30 cellular contexts compared by ENCODE assay signal in the genomic region with DNA sequence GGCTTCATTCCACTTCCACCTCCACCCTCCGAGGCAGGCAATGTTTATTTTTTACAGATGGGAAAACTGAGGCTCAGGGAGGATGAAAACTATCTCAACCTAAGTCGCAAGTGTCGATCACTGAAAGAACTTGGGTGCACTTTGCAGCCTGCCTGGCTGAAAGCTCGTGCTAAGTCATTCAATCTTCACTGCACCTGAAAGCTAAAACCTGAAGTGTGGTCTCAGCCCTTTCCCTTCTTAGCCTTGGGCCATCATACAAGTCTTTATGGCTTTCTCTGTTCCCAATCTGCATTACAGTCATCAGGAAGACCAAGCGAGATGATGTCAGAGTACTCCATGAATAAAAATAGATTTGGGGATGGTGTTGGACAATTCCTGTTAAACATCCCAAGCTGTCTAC. TPM values are rescaled to one million over a fixed set of nuclear protein-coding genes. Genes with fewer than 3 reads are reported as not detected.
DNase-seq lines count a peak whose midpoint lies in the region; ATAC-seq and TF ChIP-seq lines count a peak whose summit lies in the region.
"Had no signal": no experiment of that assay in that cellular context is flagged by ENCODE, and none has a peak within 500 bp of the region (broad histone marks: within the 10 kb centered on the region; RNA-seq: fewer than 3 reads in every experiment).

No MANE protein-coding gene starts in this region.

- H3K79me2 ChIP-seq in SK-N-SH (ENCODE audit: insufficient read depth), result no peaks in the 10 kb centered on the region

- no peaks in the 10 kb centered on the region for H3K36me3 ChIP-seq in SK-N-SH (replicated peaks in 1 of 2; ENCODE audit: control insufficient read depth in 1 of 2, insufficient read depth in 2 of 2, low read length in 1 of 2)
- H3K36me3 ChIP-seq: adrenal gland, breast epithelium, heart right ventricle, MG63, upper lobe of right lung had no signal

- H3K27me3 Mint-ChIP-seq in T-helper 2 cell treated with Interferon-gamma antibody and Interleukin-4, amounts not matched to agents 5 μg/mL and 100 μg/mL, for 36 hours (ENCODE audit: low read depth), result peaks cover 2% of the 10 kb centered on the region
- no peaks in the 10 kb centered on the region for H3K27me3 Mint-ChIP-seq in CD4-positive, alpha-beta T cell
- no peaks in the 10 kb centered on the region for H3K27me3 Mint-ChIP-seq in activated CD4-positive, alpha-beta memory T cell treated with anti-CD3 and anti-CD28 coated beads for 36 hours
- H3K27me3 Mint-ChIP-seq in effector memory CD8-positive, alpha-beta T cell, result no peaks in the 10 kb centered on the region

- H3K4me2 ChIP-seq in SK-N-SH, result no peak overlapping the region
- H3K4me2 ChIP-seq: GM23338 had no signal

- no peak for TF ChIP-seq RAD21 in SK-N-SH (IDR thresholded peaks at IDR 0.05; ENCODE audit: low read length)

- H3F3A ChIP-seq in SK-N-SH (replicated peaks; ENCODE audit: insufficient read depth), result no peaks in the 10 kb centered on the region

- no peak overlapping the region for H2AFZ ChIP-seq in SK-N-SH (ENCODE audit: low read depth)
- H2AFZ ChIP-seq: GM23338 had no signal

- peak overlapping the region; percentile 69 for H3K27ac ChIP-seq in CD4-positive, alpha-beta T cell (ENCODE audit: low read depth, low read length)
- H3K27ac ChIP-seq in SK-N-SH (ENCODE audit: low read depth in 2 of 2, low read length in 1 of 2), result no peak overlapping the region
- H3K27ac ChIP-seq: breast epithelium had no signal

- peak overlapping the region; percentile 99 for H3K27ac Mint-ChIP-seq in T-helper 2 cell treated with Interferon-gamma antibody and Interleukin-4, amounts not matched to agents 5 μg/mL and 100 μg/mL, for 36 hours
- H3K27ac Mint-ChIP-seq in CD4-positive, alpha-beta T cell, result peak overlapping the region; percentile 95
- peak overlapping the region; percentile 97 for H3K27ac Mint-ChIP-seq in activated CD4-positive, alpha-beta memory T cell treated with anti-CD3 and anti-CD28 coated beads for 36 hours
- H3K27ac Mint-ChIP-seq in effector memory CD8-positive, alpha-beta T cell, result peak overlapping the region; percentile 90 to 95
- H3K27ac Mint-ChIP-seq: GM23338, memory B cell had no signal

- H3K9me3 Mint-ChIP-seq in T-helper 2 cell treated with Interferon-gamma antibody and Interleukin-4, amounts not matched to agents 5 μg/mL and 100 μg/mL, for 36 hours, result no peaks in the 10 kb centered on the region
- no peaks in the 10 kb centered on the region for H3K9me3 Mint-ChIP-seq in CD4-positive, alpha-beta T cell
- H3K9me3 Mint-ChIP-seq in activated CD4-positive, alpha-beta memory T cell treated with anti-CD3 and anti-CD28 coated beads for 36 hours, result no peaks in the 10 kb centered on the region
- no peaks in the 10 kb centered on the region for H3K9me3 Mint-ChIP-seq in effector memory CD8-positive, alpha-beta T cell
- H3K9me3 Mint-ChIP-seq: GM23338, memory B cell had no signal

- H3K9me2 ChIP-seq in SK-N-SH, result no peaks in the 10 kb centered on the region

- WGBS in SK-N-SH (ENCODE audit: low lambda C conversion rate), result 38% methylated on average over 5 of the region's 5 CpGs

- H3K27me3 ChIP-seq in CD4-positive, alpha-beta T cell (ENCODE audit: control insufficient read depth, insufficient read depth, low read length), result no peaks in the 10 kb centered on the region
- H3K27me3 ChIP-seq in SK-N-SH (ENCODE audit: insufficient read depth), result peaks cover 45% of the 10 kb centered on the region
- H3K27me3 ChIP-seq: adrenal gland, breast epithelium, MG63, upper lobe of right lung had no signal

- H3K4me1 ChIP-seq in SK-N-SH (ENCODE audit: control insufficient read depth in 1 of 2, insufficient read depth in 2 of 2, low read depth in 1 of 2, low read length in 1 of 2), result no peaks in the 10 kb centered on the region
- H3K4me1 ChIP-seq: breast epithelium, upper lobe of right lung had no signal

- no peak overlapping the region for H3K9ac ChIP-seq in SK-N-SH

- H3K36me3 Mint-ChIP-seq in T-helper 2 cell treated with Interferon-gamma antibody and Interleukin-4, amounts not matched to agents 5 μg/mL and 100 μg/mL, for 36 hours (ENCODE audit: low read depth), result peaks cover 24% of the 10 kb centered on the region
- H3K36me3 Mint-ChIP-seq in CD4-positive, alpha-beta T cell (ENCODE audit: low read depth), result peaks cover 35% of the 10 kb centered on the region
- H3K36me3 Mint-ChIP-seq in activated CD4-positive, alpha-beta memory T cell treated with anti-CD3 and anti-CD28 coated beads for 36 hours, result peaks cover 23% of the 10 kb centered on the region
- peaks cover 11% of the 10 kb centered on the region for H3K36me3 Mint-ChIP-seq in effector memory CD8-positive, alpha-beta T cell (ENCODE audit: insufficient read depth)
- H3K36me3 Mint-ChIP-seq: memory B cell had no signal

- no peak for TF ChIP-seq CTCF in CD4-positive, alpha-beta T cell (IDR thresholded peaks at IDR 0.05)
- no peak for TF ChIP-seq CTCF in SK-N-SH (IDR thresholded peaks at IDR 0.05)

- no peak for ATAC-seq in CD4-positive, alpha-beta T cell (ENCODE audit: poor library complexity)
- ATAC-seq in effector memory CD8-positive, alpha-beta T cell (replicated peaks), result no peak
- ATAC-seq: GM23338, left cardiac atrium, Panc1, upper lobe of right lung had no signal

- no peak overlapping the region for H3K4me3 ChIP-seq in SK-N-SH (ENCODE audit: low read depth in 2 of 2, low read length in 1 of 2)
- H3K4me3 ChIP-seq: adrenal gland, breast epithelium, GM23338, MG63 had no signal

- peaks cover 25% of the 10 kb centered on the region for H3K4me1 Mint-ChIP-seq in T-helper 2 cell treated with Interferon-gamma antibody and Interleukin-4, amounts not matched to agents 5 μg/mL and 100 μg/mL, for 36 hours (ENCODE audit: low read depth)
- peaks cover 55% of the 10 kb centered on the region for H3K4me1 Mint-ChIP-seq in CD4-positive, alpha-beta T cell (ENCODE audit: low read depth)
- H3K4me1 Mint-ChIP-seq in activated CD4-positive, alpha-beta memory T cell treated with anti-CD3 and anti-CD28 coated beads for 36 hours (ENCODE audit: low read depth), result peaks cover 35% of the 10 kb centered on the region
- H3K4me1 Mint-ChIP-seq in effector memory CD8-positive, alpha-beta T cell (ENCODE audit: low read depth in 2 of 2), result peaks cover 23 to 42% of the 10 kb centered on the region in 2 donors
- H3K4me1 Mint-ChIP-seq: GM23338 had no signal

- peak overlapping the region; percentile 99 for H3K4me3 Mint-ChIP-seq in T-helper 2 cell treated with Interferon-gamma antibody and Interleukin-4, amounts not matched to agents 5 μg/mL and 100 μg/mL, for 36 hours
- H3K4me3 Mint-ChIP-seq in CD4-positive, alpha-beta T cell, result peak overlapping the region; percentile 97
- H3K4me3 Mint-ChIP-seq in activated CD4-positive, alpha-beta memory T cell treated with anti-CD3 and anti-CD28 coated beads for 36 hours, result peak overlapping the region; percentile 94
- H3K4me3 Mint-ChIP-seq in effector memory CD8-positive, alpha-beta T cell, result peak overlapping the region; percentile 91 to 94
- H3K4me3 Mint-ChIP-seq: GM23338, memory B cell had no signal

- no peaks in the 10 kb centered on the region for H3K9me3 ChIP-seq in CD4-positive, alpha-beta T cell (ENCODE audit: control insufficient read depth, low read length)
- H3K9me3 ChIP-seq in SK-N-SH, result no peaks in the 10 kb centered on the region
- H3K9me3 ChIP-seq: adrenal gland, breast epithelium, heart right ventricle, MG63, upper lobe of right lung had no signal

- no peaks in the 10 kb centered on the region for H4K20me1 ChIP-seq in SK-N-SH (ENCODE audit: insufficient read depth)

- DNase-seq in T-helper 2 cell treated with Interferon-gamma antibody and Interleukin-4, amounts not matched to agents 5 μg/mL and 100 μg/mL, for 36 hours (ENCODE audit: low spot score), result no peak
- no peak for DNase-seq in T-helper 2 cell
- DNase-seq in CD4-positive, alpha-beta T cell, result no peak
- DNase-seq in activated CD4-positive, alpha-beta memory T cell treated with anti-CD3 and anti-CD28 coated beads for 36 hours, result no peak
- no peak for DNase-seq in effector memory CD8-positive, alpha-beta T cell
- no peak for DNase-seq in NCI-H1417 treated with DMSO at 0.1 percent for 48 hours (lab: John Stamatoyannopoulos, UW)
- no peak for DNase-seq in SK-N-SH
- no peak for DNase-seq in iPS-NIHi7 (ENCODE audit: extremely low spot score)
- DNase-seq: 8988T; activated CD4-positive, alpha-beta T cell treated with anti-CD3 and anti-CD28 coated beads, Interleukin-2, amount 50 U/mL, for 1 hour; adrenal gland; AML-193; COR-L47; DMS79 treated with DMSO at 0.1 percent for 48 hours; effector memory CD4-positive, alpha-beta T cell; foreskin fibroblast; heart right ventricle; left cardiac atrium; MG63; NCI-H1417; NCI-H2081 treated with DMSO at 0.1 percent for 48 hours; occipital lobe; SIG-M5; upper lobe of right lung had no signal

- intact Hi-C loops in CD4-positive, alpha-beta T cell (cut with DNase I, micrococcal nuclease), result no loop called here
- intact Hi-C loops in activated CD4-positive, alpha-beta memory T cell treated with anti-CD3 and anti-CD28 coated beads for 36 hours (cut with micrococcal nuclease), result no loop called here

- POLR2A ChIA-PET in CD4-positive, alpha-beta T cell (lab: Charles Lee), result interaction anchor here (1.1 to 5.3 kb wide), 5 partner anchors 11 to 344 kb away, joined by 3 to 86 read pairs (median 5); partner anchors contain the start of gene ATP6V1G1
- POLR2A ChIA-PET in activated CD4-positive, alpha-beta memory T cell treated with anti-CD3 and anti-CD28 coated beads for 36 hours (lab: Charles Lee), result interaction anchor here (0.7 to 5.2 kb wide), 5 partner anchors 11 to 75 kb away, joined by 3 to 78 read pairs (median 3); no protein-coding TSS in a partner anchor
- POLR2A ChIA-PET in SK-N-SH (lab: Yijun Ruan, JAX), result interaction anchor here (0.7 kb wide), 1 partner anchor 126 kb away, joined by 3 read pairs; no protein-coding TSS in a partner anchor

- CTCF ChIA-PET in CD4-positive, alpha-beta T cell (lab: Charles Lee), result no interaction called here
- CTCF ChIA-PET in activated CD4-positive, alpha-beta memory T cell treated with anti-CD3 and anti-CD28 coated beads for 36 hours (lab: Charles Lee), result interaction anchor here (0.6 to 4.9 kb wide), 3 partner anchors 14 to 58 kb away, joined by 3 to 20 read pairs (median 3); no protein-coding TSS in a partner anchor
- CTCF ChIA-PET in SK-N-SH (lab: Yijun Ruan, JAX), result interaction anchor here (2.0 kb wide), 1 partner anchor 11 kb away, joined by 4 read pairs; no protein-coding TSS in a partner anchor

- no peak for TF ChIP-seq EP300 in SK-N-SH (IDR thresholded peaks at IDR 0.05; ENCODE audit: borderline replicate concordance in 1 of 2, low read depth in 1 of 2, low read length in 1 of 2)

TF ChIP-seq in SK-N-SH, 30 proteins besides CTCF, POLR2A, EP300 and RAD21 (continues in another document):
- TF ChIP-seq YY1 (IDR thresholded peaks at IDR 0.05; ENCODE audit: low read depth), result no peak

RNA-seq across cellular contexts. Expression of gene TNFSF8, which starts 1.0 kb away (rescaled TPM):
- total RNA-seq in CD4-positive, alpha-beta T cell, result 10 to 100 TPM; 70.9 to 71.6 TPM
- total RNA-seq in activated CD4-positive, alpha-beta memory T cell treated with anti-CD3 and anti-CD28 coated beads for 36 hours, result 10 to 100 TPM; 37.9 to 38.7 TPM
- polyA plus RNA-seq in SK-N-SH (2012; rRNA removed), result not detected in 2 replicates
- polyA plus RNA-seq in SK-N-SH (2012; cell fraction: cytosol; rRNA removed), result not detected in 2 replicates
- not detected in 2 replicates for polyA plus RNA-seq in SK-N-SH (2012; cell fraction: nucleus; rRNA removed)
- total RNA-seq: GM23338, NCI-H460, pulmonary artery endothelial cell had no signal
- polyA plus RNA-seq: GM23338 had no signal
